Comparison of ENCODE assay signal across 17 cellular contexts in the genomic region with DNA sequence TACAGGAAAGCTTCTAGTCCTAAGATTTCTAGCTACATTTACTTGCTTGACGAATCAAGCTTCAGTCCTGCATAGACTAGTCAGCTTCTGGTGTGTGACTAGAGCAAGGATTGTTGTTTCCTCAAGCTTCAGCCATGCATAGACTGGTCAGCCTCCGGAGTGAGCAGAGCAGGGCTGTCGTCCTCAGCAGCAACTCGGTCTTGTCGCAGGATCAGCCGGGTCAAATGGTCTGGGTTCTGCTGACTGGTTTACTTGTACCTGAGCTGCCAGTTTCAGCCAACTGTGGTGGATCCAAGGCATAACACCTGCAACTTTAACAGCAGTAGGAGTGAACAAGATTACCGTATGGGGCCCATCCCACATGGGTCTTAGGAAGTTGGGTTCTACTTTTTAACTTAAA. TPM values are rescaled to one million over a fixed set of nuclear protein-coding genes. Genes with fewer than 3 reads are reported as not detected.
DNase-seq lines count a peak whose midpoint lies in the region; ATAC-seq, FAIRE-seq and TF ChIP-seq lines count a peak whose summit lies in the region.
"Had no signal": no experiment of that assay in that cellular context is flagged by ENCODE, and none has a peak within 500 bp of the region (broad histone marks: within the 10 kb centered on the region; RNA-seq: fewer than 3 reads in every experiment).

No MANE protein-coding gene starts in this region.

- DNase-seq in HepG2 (ENCODE audit: low spot score) (no peak), right lobe of liver (no peak), mesenteric fat pad (ENCODE audit: low spot score) (peak; percentile 73), renal cortical epithelial cell (ENCODE audit: low read depth) (peak; percentile 38), MV-4-11 (lab: John Stamatoyannopoulos, UW) (no peak), NCI-H1048 (lab: John Stamatoyannopoulos, UW) (no peak)
- DNase-seq: 8988T; CD4-positive, alpha-beta memory T cell; DMS153; DMS79; GDM1; H9 had no signal

- H3K36me3 ChIP-seq in HepG2 (replicated peaks in 1 of 2; ENCODE audit: control insufficient read depth in 1 of 2, insufficient read depth in 2 of 2, low read length in 2 of 2) (no peaks in the 10 kb centered on the region), right lobe of liver (no peaks in the 10 kb centered on the region)
- H3K36me3 ChIP-seq: BLaER1 had no signal

- H3K27ac ChIP-seq in HepG2 (ENCODE audit: extremely low read length, insufficient read depth, low read length) (no peak overlapping the region), right lobe of liver (no peak overlapping the region)
- H3K27ac ChIP-seq: BLaER1 had no signal

- POLR2A ChIA-PET in HepG2 (lab: Yijun Ruan, JAX), result no interaction called here

- in situ Hi-C loops in HepG2 (cut with HindIII; ENCODE audit: extremely low pct_ligation_motif_present, low pct_unique_long_range_greater_than_20kb), result no loop called here

- no peak overlapping the region for H3K4me3 ChIP-seq in HepG2 (replicated peaks in 1 of 3; ENCODE audit: insufficient read depth in 1 of 3, low read depth in 2 of 3, low read length in 3 of 3)
- H3K4me3 ChIP-seq in right lobe of liver, result no peak overlapping the region
- H3K4me3 ChIP-seq: BLaER1 had no signal

- H3K4me2 ChIP-seq in HepG2 (ENCODE audit: low read depth, low read length), result no peak overlapping the region
- H3K4me2 ChIP-seq: BLaER1 had no signal

- no peak for FAIRE-seq in HepG2 (lab: Jason Lieb, UNC)
- FAIRE-seq: GM12892, GM18507, H1 had no signal

- H3K4me1 ChIP-seq in HepG2 (ENCODE audit: insufficient read depth, low read length) (no peaks in the 10 kb centered on the region), right lobe of liver (no peaks in the 10 kb centered on the region)

- H3K27me3 ChIP-seq in HepG2 (ENCODE audit: control insufficient read depth in 1 of 2, insufficient read depth in 2 of 2, low read length in 2 of 2), result peaks cover 0 to 46% of the 10 kb centered on the region in 2 experiments; a peak in 3 of 5 replicates
- no peaks in the 10 kb centered on the region for H3K27me3 ChIP-seq in right lobe of liver
- H3K27me3 ChIP-seq: BLaER1 had no signal

- no TSS peak for BruUV-seq in HepG2 (replicated peaks; lab: Mats Ljungman, UMichigan)

- no peak overlapping the region for H3K9ac ChIP-seq in HepG2 (ENCODE audit: insufficient read depth, low read depth, low read length)
- H3K9ac ChIP-seq: BLaER1 had no signal

- no peaks in the 10 kb centered on the region for H3K79me2 ChIP-seq in HepG2 (ENCODE audit: insufficient read depth, low read length)

- no peak overlapping the region for H2AFZ ChIP-seq in HepG2 (ENCODE audit: low read length)

- WGBS in HepG2 (ENCODE audit: low lambda C conversion rate), result 0% methylated on average over 6 of the region's 7 CpGs
- 80% methylated on average over 1 of the region's 7 CpGs for WGBS in right lobe of liver (ENCODE audit: insufficient coverage, low coverage, low lambda C conversion rate, missing lambda C conversion rate)

- no peak for TF ChIP-seq RAD21 in HepG2 (CRISPR knock-in tag; IDR thresholded peaks at IDR 0.05)

- H3K9me3 ChIP-seq in HepG2 (ENCODE audit: low read length) (no peaks in the 10 kb centered on the region), right lobe of liver (no peaks in the 10 kb centered on the region)
- H3K9me3 ChIP-seq: BLaER1 had no signal

- intact Hi-C loops in HepG2 (cut with micrococcal nuclease; ENCODE audit: unreplicated experiment) (no loop called here), right lobe of liver (cut with DNase I) (no loop called here)

- TF ChIP-seq POLR2A in HepG2 (IDR thresholded peaks at IDR 0.05; ENCODE audit: insufficient read depth in 1 of 2, low read depth in 2 of 2, low read length in 2 of 2) (no peak), right lobe of liver (IDR thresholded peaks at IDR 0.05) (no peak)

- ATAC-seq in HepG2 (peak; percentile 61; the same call in 2 of the 3 replicates), right lobe of liver (no peak), GM19397 (IDR thresholded peaks at IDR 0.05; ENCODE audit: unreplicated experiment) (no peak)

- TF ChIP-seq CTCF in HepG2 (CRISPR knock-in tag; IDR thresholded peaks at IDR 0.05), result no peak
- TF ChIP-seq CTCF in right lobe of liver (IDR thresholded peaks at IDR 0.05), result no peak

- H4K20me1 ChIP-seq in HepG2 (ENCODE audit: insufficient read depth, low read length), result no peaks in the 10 kb centered on the region
- H4K20me1 ChIP-seq: BLaER1 had no signal

- TF ChIP-seq EP300 in HepG2 (IDR thresholded peaks at IDR 0.05; ENCODE audit: low read depth in 2 of 2, low read length in 2 of 2) (no peak), HepG2 (CRISPR knock-in tag; IDR thresholded peaks at IDR 0.05; ENCODE audit: borderline replicate concordance) (no peak)

- CTCF ChIA-PET in HepG2 (lab: Yijun Ruan, JAX; ENCODE audit: low intra/inter-chr PET ratio, low total read pairs), result no interaction called here

TF ChIP-seq in HepG2, 621 proteins besides CTCF, POLR2A, EP300 and RAD21:
- TF ChIP-seq MTF1 (CRISPR knock-in tag; IDR thresholded peaks at IDR 0.05) (no peak), POLR2G (IDR thresholded peaks at IDR 0.05; ENCODE audit: low read depth, low read length) (no peak), HIVEP1 (CRISPR knock-in tag; IDR thresholded peaks at IDR 0.05) (no peak), TIGD3 (CRISPR knock-in tag; IDR thresholded peaks at IDR 0.05; ENCODE audit: borderline replicate concordance) (no peak), TBX3 (IDR thresholded peaks at IDR 0.05; ENCODE audit: borderline replicate concordance) (no peak), SCMH1 (CRISPR knock-in tag; IDR thresholded peaks at IDR 0.05; ENCODE audit: borderline replicate concordance) (no peak), ZNF773 (CRISPR knock-in tag; IDR thresholded peaks at IDR 0.05; ENCODE audit: borderline replicate concordance) (no peak), ZNF749 (CRISPR knock-in tag; IDR thresholded peaks at IDR 0.05; ENCODE audit: borderline replicate concordance) (no peak), ZBTB20 (CRISPR knock-in tag; IDR thresholded peaks at IDR 0.05; ENCODE audit: borderline replicate concordance, low read depth) (no peak), GABPA (IDR thresholded peaks at IDR 0.05; ENCODE audit: low read depth, low read length) (no peak), GABPA (CRISPR knock-in tag; IDR thresholded peaks at IDR 0.05; ENCODE audit: low read depth) (no peak), ZNF335 (CRISPR knock-in tag; IDR thresholded peaks at IDR 0.05) (no peak)

RNA-seq across cellular contexts. Expression of gene GMPR, which starts 10.8 kb away (rescaled TPM):
- total RNA-seq in HepG2 (2016; rRNA removed; fragmentation: Illumina TruSeq; extraction: Trizol) (not detected in 2 replicates), right lobe of liver (1 to 10 TPM; 3.7 to 6.5 (median 4.9) TPM), mesenteric fat pad (5.9 TPM), renal cortical epithelial cell (3.6 and 9.5 TPM in 2 replicates)
- not detected in 2 replicates for total RNA-seq in HepG2 (2016; cell fraction: cytosol; rRNA removed; fragmentation: Illumina TruSeq; extraction: Trizol; ENCODE audit: low read depth)
- not detected in 2 replicates for total RNA-seq in HepG2 (2016; cell fraction: insoluble cytoplasmic fraction; rRNA removed; fragmentation: Illumina TruSeq; extraction: Trizol)
- total RNA-seq in HepG2 (2016; cell fraction: membrane; rRNA removed; fragmentation: Illumina TruSeq; extraction: Trizol), result not detected in 2 replicates
- total RNA-seq in HepG2 (2016; cell fraction: nucleus; rRNA removed; fragmentation: Illumina TruSeq; extraction: Trizol), result not detected in 2 replicates
- not detected in 2 replicates for polyA plus RNA-seq in HepG2 (2011; rRNA removed)
- not detected in 2 replicates for polyA plus RNA-seq in HepG2 (2011; cell fraction: cytosol; rRNA removed)
- not detected in 2 replicates for polyA plus RNA-seq in HepG2 (2011; cell fraction: nucleus; rRNA removed)
- polyA plus RNA-seq in HepG2 (2012), result 0.20 TPM in 1 of 2 replicates, not detected in the other
- polyA plus RNA-seq in HepG2 (2016; cell fraction: cytosol; fragmentation: Illumina TruSeq; extraction: Trizol; ENCODE audit: low read depth), result not detected in 2 replicates
- not detected in 2 replicates for polyA plus RNA-seq in HepG2 (2016; cell fraction: insoluble cytoplasmic fraction; fragmentation: Illumina TruSeq; extraction: Trizol; ENCODE audit: low read depth)
- polyA plus RNA-seq in HepG2 (2016; cell fraction: membrane; fragmentation: Illumina TruSeq; extraction: Trizol; ENCODE audit: low read depth), result not detected in 2 replicates
- polyA plus RNA-seq in HepG2 (2016; cell fraction: nucleus; fragmentation: Illumina TruSeq; extraction: Trizol; ENCODE audit: insufficient read depth, low read depth), result not detected in 2 replicates
- polyA minus RNA-seq in HepG2 (2011; rRNA and poly(A)+ RNA removed; ENCODE audit: low replicate concordance), result 0.60 and 1.2 TPM in 2 replicates
- not detected in 2 replicates for polyA minus RNA-seq in HepG2 (2011; cell fraction: cytosol; rRNA and poly(A)+ RNA removed)
- polyA minus RNA-seq in HepG2 (2011; cell fraction: nucleus; rRNA and poly(A)+ RNA removed), result not detected in 2 replicates
- total RNA-seq: CD4-positive, alpha-beta memory T cell had no signal

Comparison
In these comparisons a context has a peak if more than half of its experiments do, and no peak if none do; other contexts are left out.
1. DNase-seq: peak in mesenteric fat pad (single experiment) and renal cortical epithelial cell (single experiment); none in HepG2 (single experiment), right lobe of liver (0 of 3), MV-4-11 (single experiment) and NCI-H1048 (single experiment).